In the genomic region with DNA sequence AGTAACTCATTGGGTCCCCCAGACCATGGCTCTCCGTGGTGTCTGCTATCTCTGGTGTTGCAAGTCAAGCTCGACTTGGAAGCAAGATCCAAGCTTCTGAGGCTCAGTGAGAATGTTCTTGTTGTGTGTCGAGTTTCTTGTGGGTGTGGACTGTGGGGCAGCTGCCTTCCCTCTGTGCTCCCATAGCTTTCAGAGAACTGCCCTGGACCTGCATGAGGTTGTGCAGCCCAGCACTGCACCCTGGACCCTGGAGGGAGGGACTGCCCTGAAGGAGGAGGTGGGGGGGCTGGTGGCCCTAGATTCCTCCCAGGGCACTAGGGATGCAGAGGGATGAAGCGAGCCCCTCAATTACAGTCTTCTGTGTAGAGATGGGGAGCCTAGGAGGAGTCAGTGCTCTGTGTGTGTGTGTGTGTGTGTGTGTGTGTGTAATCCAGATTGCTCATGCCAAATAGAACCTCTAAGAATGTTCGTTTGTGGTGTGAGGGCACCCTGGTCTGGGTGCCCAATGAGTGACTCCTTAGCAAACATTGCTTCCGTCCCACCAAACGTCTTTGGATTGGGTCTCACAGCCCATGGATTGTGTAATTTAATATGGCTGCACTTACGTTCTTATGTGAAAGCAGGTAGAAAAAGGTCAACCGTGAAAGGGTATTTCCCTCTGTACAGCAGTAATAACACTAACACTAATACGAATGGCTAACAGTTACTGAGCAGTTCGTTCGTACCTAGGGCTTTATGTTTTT, we compare ENCODE assay signal across 2 cellular contexts.
TF ChIP-seq lines count a peak whose summit lies in the region.

No MANE protein-coding gene starts in this region.

TF ChIP-seq in liver, 16 proteins besides CTCF, POLR2A, EP300 and RAD21 (continued from another document):
- TF ChIP-seq, protein P1, sequence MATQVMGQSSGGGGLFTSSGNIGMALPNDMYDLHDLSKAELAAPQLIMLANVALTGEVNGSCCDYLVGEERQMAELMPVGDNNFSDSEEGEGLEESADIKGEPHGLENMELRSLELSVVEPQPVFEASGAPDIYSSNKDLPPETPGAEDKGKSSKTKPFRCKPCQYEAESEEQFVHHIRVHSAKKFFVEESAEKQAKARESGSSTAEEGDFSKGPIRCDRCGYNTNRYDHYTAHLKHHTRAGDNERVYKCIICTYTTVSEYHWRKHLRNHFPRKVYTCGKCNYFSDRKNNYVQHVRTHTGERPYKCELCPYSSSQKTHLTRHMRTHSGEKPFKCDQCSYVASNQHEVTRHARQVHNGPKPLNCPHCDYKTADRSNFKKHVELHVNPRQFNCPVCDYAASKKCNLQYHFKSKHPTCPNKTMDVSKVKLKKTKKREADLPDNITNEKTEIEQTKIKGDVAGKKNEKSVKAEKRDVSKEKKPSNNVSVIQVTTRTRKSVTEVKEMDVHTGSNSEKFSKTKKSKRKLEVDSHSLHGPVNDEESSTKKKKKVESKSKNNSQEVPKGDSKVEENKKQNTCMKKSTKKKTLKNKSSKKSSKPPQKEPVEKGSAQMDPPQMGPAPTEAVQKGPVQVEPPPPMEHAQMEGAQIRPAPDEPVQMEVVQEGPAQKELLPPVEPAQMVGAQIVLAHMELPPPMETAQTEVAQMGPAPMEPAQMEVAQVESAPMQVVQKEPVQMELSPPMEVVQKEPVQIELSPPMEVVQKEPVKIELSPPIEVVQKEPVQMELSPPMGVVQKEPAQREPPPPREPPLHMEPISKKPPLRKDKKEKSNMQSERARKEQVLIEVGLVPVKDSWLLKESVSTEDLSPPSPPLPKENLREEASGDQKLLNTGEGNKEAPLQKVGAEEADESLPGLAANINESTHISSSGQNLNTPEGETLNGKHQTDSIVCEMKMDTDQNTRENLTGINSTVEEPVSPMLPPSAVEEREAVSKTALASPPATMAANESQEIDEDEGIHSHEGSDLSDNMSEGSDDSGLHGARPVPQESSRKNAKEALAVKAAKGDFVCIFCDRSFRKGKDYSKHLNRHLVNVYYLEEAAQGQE (IDR thresholded peaks at IDR 0.05) = no peak
- no peak for TF ChIP-seq HNF4G (IDR thresholded peaks at IDR 0.05)
- TF ChIP-seq HNF4A (conservative IDR thresholded peaks at IDR 0.05) = no peak
- no peak for TF ChIP-seq RXRA (IDR thresholded peaks at IDR 0.05)
- TF ChIP-seq FOXA2 (IDR thresholded peaks at IDR 0.05) = no peak
- no peak for TF ChIP-seq NR2F2 (IDR thresholded peaks at IDR 0.05)
- no peak for TF ChIP-seq YY1 (IDR thresholded peaks at IDR 0.05)
- no peak for TF ChIP-seq JUND (IDR thresholded peaks at IDR 0.05)
- TF ChIP-seq SP1 (IDR thresholded peaks at IDR 0.05) = no peak
TF ChIP-seq in liver: peak in this region for 0.

TF ChIP-seq in HepG2, 621 proteins besides CTCF, POLR2A, EP300 and RAD21 (continued from another document):
- TF ChIP-seq, protein P2, sequence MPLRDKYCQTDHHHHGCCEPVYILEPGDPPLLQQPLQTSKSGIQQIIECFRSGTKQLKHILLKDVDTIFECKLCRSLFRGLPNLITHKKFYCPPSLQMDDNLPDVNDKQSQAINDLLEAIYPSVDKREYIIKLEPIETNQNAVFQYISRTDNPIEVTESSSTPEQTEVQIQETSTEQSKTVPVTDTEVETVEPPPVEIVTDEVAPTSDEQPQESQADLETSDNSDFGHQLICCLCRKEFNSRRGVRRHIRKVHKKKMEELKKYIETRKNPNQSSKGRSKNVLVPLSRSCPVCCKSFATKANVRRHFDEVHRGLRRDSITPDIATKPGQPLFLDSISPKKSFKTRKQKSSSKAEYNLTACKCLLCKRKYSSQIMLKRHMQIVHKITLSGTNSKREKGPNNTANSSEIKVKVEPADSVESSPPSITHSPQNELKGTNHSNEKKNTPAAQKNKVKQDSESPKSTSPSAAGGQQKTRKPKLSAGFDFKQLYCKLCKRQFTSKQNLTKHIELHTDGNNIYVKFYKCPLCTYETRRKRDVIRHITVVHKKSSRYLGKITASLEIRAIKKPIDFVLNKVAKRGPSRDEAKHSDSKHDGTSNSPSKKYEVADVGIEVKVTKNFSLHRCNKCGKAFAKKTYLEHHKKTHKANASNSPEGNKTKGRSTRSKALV (CRISPR knock-in tag; IDR thresholded peaks at IDR 0.05) = no peak
- TF ChIP-seq ZNF572 (CRISPR knock-in tag; IDR thresholded peaks at IDR 0.05) = no peak
- TF ChIP-seq, protein P3, sequence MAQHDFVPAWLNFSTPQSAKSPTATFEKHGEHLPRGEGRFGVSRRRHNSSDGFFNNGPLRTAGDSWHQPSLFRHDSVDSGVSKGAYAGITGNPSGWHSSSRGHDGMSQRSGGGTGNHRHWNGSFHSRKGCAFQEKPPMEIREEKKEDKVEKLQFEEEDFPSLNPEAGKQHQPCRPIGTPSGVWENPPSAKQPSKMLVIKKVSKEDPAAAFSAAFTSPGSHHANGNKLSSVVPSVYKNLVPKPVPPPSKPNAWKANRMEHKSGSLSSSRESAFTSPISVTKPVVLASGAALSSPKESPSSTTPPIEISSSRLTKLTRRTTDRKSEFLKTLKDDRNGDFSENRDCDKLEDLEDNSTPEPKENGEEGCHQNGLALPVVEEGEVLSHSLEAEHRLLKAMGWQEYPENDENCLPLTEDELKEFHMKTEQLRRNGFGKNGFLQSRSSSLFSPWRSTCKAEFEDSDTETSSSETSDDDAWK (CRISPR knock-in tag; IDR thresholded peaks at IDR 0.05) = no peak
- no peak for TF ChIP-seq AGO1 (IDR thresholded peaks at IDR 0.05; ENCODE audit: low read depth, low read length, poor library complexity, severe bottlenecking)
- no peak for TF ChIP-seq ZNF329 (CRISPR knock-in tag; IDR thresholded peaks at IDR 0.05; ENCODE audit: low read depth)
- TF ChIP-seq ARID4A (CRISPR knock-in tag; IDR thresholded peaks at IDR 0.05; ENCODE audit: borderline replicate concordance) = no peak
- TF ChIP-seq ATM (IDR thresholded peaks at IDR 0.05; ENCODE audit: borderline replicate concordance) = no peak
- TF ChIP-seq RFXAP (CRISPR knock-in tag; IDR thresholded peaks at IDR 0.05; ENCODE audit: borderline replicate concordance) = no peak
- TF ChIP-seq, protein P4, sequence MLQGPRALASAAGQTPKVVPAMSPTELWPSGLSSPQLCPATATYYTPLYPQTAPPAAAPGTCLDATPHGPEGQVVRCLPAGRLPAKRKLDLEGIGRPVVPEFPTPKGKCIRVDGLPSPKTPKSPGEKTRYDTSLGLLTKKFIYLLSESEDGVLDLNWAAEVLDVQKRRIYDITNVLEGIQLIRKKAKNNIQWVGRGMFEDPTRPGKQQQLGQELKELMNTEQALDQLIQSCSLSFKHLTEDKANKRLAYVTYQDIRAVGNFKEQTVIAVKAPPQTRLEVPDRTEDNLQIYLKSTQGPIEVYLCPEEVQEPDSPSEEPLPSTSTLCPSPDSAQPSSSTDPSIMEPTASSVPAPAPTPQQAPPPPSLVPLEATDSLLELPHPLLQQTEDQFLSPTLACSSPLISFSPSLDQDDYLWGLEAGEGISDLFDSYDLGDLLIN (CRISPR knock-in tag; IDR thresholded peaks at IDR 0.05; ENCODE audit: borderline replicate concordance) = no peak
- no peak for TF ChIP-seq MAF1 (CRISPR knock-in tag; IDR thresholded peaks at IDR 0.05; ENCODE audit: borderline replicate concordance)
- TF ChIP-seq, protein P5, sequence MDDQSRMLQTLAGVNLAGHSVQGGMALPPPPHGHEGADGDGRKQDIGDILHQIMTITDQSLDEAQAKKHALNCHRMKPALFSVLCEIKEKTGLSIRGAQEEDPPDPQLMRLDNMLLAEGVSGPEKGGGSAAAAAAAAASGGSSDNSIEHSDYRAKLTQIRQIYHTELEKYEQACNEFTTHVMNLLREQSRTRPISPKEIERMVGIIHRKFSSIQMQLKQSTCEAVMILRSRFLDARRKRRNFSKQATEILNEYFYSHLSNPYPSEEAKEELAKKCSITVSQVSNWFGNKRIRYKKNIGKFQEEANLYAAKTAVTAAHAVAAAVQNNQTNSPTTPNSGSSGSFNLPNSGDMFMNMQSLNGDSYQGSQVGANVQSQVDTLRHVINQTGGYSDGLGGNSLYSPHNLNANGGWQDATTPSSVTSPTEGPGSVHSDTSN (CRISPR knock-in tag; IDR thresholded peaks at IDR 0.05; ENCODE audit: borderline replicate concordance) = no peak
- no peak for TF ChIP-seq ISL2 (CRISPR knock-in tag; IDR thresholded peaks at IDR 0.05)
- TF ChIP-seq PHF21A (CRISPR knock-in tag; IDR thresholded peaks at IDR 0.05) = no peak
- TF ChIP-seq ZNF746 (CRISPR knock-in tag; IDR thresholded peaks at IDR 0.05) = no peak
- no peak for TF ChIP-seq NFYB (CRISPR knock-in tag; IDR thresholded peaks at IDR 0.05)
